ENCODE assay signal across 7 cellular contexts in genomic region chr7:73519867-73520672, GRCh38. TPM values are rescaled to one million over a fixed set of nuclear protein-coding genes. Genes with fewer than 3 reads are reported as not detected.
DNase-seq lines count a peak whose midpoint lies in the region; ATAC-seq and TF ChIP-seq lines count a peak whose summit lies in the region.

No MANE protein-coding gene starts in this region.

- H3K4me3 ChIP-seq in WI38 (ENCODE audit: low read depth, low read length): peak overlapping the region; percentile 80
- peak overlapping the region; percentile 75 for H3K4me3 ChIP-seq in ovary

- peaks cover 13% of the 10 kb centered on the region for H3K4me1 ChIP-seq in ovary (ENCODE audit: insufficient read depth)

- H3K27me3 Mint-ChIP-seq in HFFc6 (ENCODE audit: insufficient read depth): peaks cover 4% of the 10 kb centered on the region

- 56 to 61% (median 59%) methylated on average over 18 of the region's 18 CpGs for WGBS in ovary, 3 donors

- TF ChIP-seq POLR2A in ovary (IDR thresholded peaks at IDR 0.05): no peak

- peaks cover 30% of the 10 kb centered on the region for H3K4me1 Mint-ChIP-seq in HFFc6 (ENCODE audit: low read depth)

- no peak; the same call in 1 of the 2 replicates for TF ChIP-seq CTCF in HFFc6 (IDR thresholded peaks at IDR 0.05)
- TF ChIP-seq CTCF in WI38 (IDR thresholded peaks at IDR 0.05; ENCODE audit: low read depth, low read length): no peak
- no peak for TF ChIP-seq CTCF in ovary (IDR thresholded peaks at IDR 0.05)

- peak overlapping the region; percentile 81 for H3K27ac Mint-ChIP-seq in HFFc6

- H3K27me3 ChIP-seq in ovary: no peaks in the 10 kb centered on the region

- no peak for TF ChIP-seq EP300 in ovary (IDR thresholded peaks at IDR 0.05)

- intact Hi-C loops in ovary (cut with DNase I): loop anchor here in 1 of 4 donors (10.0 kb wide), 1 partner anchor 55 kb away; the partner anchor contains the start of gene TBL2

- DNase-seq in HFFc6 (no peak), epithelial cell of prostate (ENCODE audit: low read depth, low spot score) (no peak), ovary (peak in 2 of 5 donors; percentile 32 to 40), SHP77 (lab: John Stamatoyannopoulos, UW) (no peak), H4 (ENCODE audit: low spot score) (no peak)

- H3K9me3 Mint-ChIP-seq in HFFc6: no peaks in the 10 kb centered on the region

- H3K36me3 Mint-ChIP-seq in HFFc6 (ENCODE audit: low read depth): peaks cover 24% of the 10 kb centered on the region

- ATAC-seq in GM18498 (IDR thresholded peaks at IDR 0.05; ENCODE audit: unreplicated experiment): no peak

- no peaks in the 10 kb centered on the region for H3K9me3 ChIP-seq in ovary

- no peaks in the 10 kb centered on the region for H3K36me3 ChIP-seq in ovary

- H3K27ac ChIP-seq in epithelial cell of prostate (peak overlapping the region; percentile 77), ovary (peak overlapping the region in 1 of 2 donors; percentile 96)

- peak overlapping the region; percentile 90 for H3K4me3 Mint-ChIP-seq in HFFc6

RNA-seq across cellular contexts. Expression of gene BAZ1B, which starts 2.0 kb away (rescaled TPM):
- 10 to 100 TPM; 54.0 to 66.5 (median 63.8) TPM for total RNA-seq in HFFc6 (2021; fragmentation: NEBNext Ultra II Directional; extraction: Animal tissue kit (Norgen Biotek cat#: 25700))
- total RNA-seq in ovary: 10 to 100 TPM; 37.6 to 89.7 (median 63.3) TPM
- polyA plus RNA-seq in ovary: 10 to 100 TPM; 33.4 to 54.6 TPM
- 68.6 and 74.8 TPM in 2 replicates for total RNA-seq in H4 (2014; rRNA removed; shearing (Covaris generic))

RNA-seq across cellular contexts. Expression of gene BCL7B, which starts 37.4 kb away (rescaled TPM):
- 10 to 100 TPM; 46.7 to 58.1 (median 50.0) TPM for total RNA-seq in HFFc6 (2021; fragmentation: NEBNext Ultra II Directional; extraction: Animal tissue kit (Norgen Biotek cat#: 25700))
- total RNA-seq in ovary: 10 to 100 TPM; 29.5 to 52.4 (median 34.0) TPM
- polyA plus RNA-seq in ovary: 10 to 100 TPM; 31.8 to 44.8 TPM
- 19.5 and 37.4 TPM in 2 replicates for total RNA-seq in H4 (2014; rRNA removed; shearing (Covaris generic))

RNA-seq across cellular contexts. Expression of gene TBL2, which starts 58.3 kb away (rescaled TPM):
- 10 to 100 TPM; 34.3 to 48.1 (median 38.8) TPM for total RNA-seq in HFFc6 (2021; fragmentation: NEBNext Ultra II Directional; extraction: Animal tissue kit (Norgen Biotek cat#: 25700))
- 10 to 100 TPM; 32.7 to 47.3 (median 42.5) TPM for total RNA-seq in ovary
- polyA plus RNA-seq in ovary: 10 to 100 TPM; 26.6 to 28.9 TPM
- total RNA-seq in H4 (2014; rRNA removed; shearing (Covaris generic)): 57.0 and 68.6 TPM in 2 replicates
